ENCODE assay signal across 7 cellular contexts in genomic region chr12:22624573-22624907, GRCh38. TPM values are rescaled to one million over a fixed set of nuclear protein-coding genes. Genes with fewer than 3 reads are reported as not detected.
DNase-seq lines count a peak whose midpoint lies in the region; ATAC-seq and TF ChIP-seq lines count a peak whose summit lies in the region.

No MANE protein-coding gene starts in this region.

- no peaks in the 10 kb centered on the region for H3K4me1 ChIP-seq in uterus

- intact Hi-C loops in uterus (cut with DNase I; ENCODE audit: low total_unique reads): no loop called here

- no peaks in the 10 kb centered on the region for H3K36me3 ChIP-seq in uterus

- no peaks in the 10 kb centered on the region for H3K9me3 Mint-ChIP-seq in memory B cell

- H3K4me3 Mint-ChIP-seq in memory B cell: peak overlapping the region; percentile 92

- TF ChIP-seq CTCF in cardiac fibroblast (IDR thresholded peaks at IDR 0.05; ENCODE audit: low read depth, low read length) (no peak), uterus (IDR thresholded peaks at IDR 0.05) (no peak)

- H3K4me3 ChIP-seq in Jurkat, Clone E6-1 (ENCODE audit: low read length): peak overlapping the region; percentile 96
- peak overlapping the region; percentile 88 to 99 for H3K4me3 ChIP-seq in cardiac fibroblast (replicated peaks in 1 of 2; ENCODE audit: low read depth in 2 of 2, low read length in 2 of 2)
- peak overlapping the region; percentile 94 to 95 for H3K4me3 ChIP-seq in uterus

- H3K27ac ChIP-seq in uterus: peak overlapping the region; percentile 98 to 99

- peak overlapping the region; percentile 97 for H3K27ac Mint-ChIP-seq in memory B cell

- no peaks in the 10 kb centered on the region for H3K36me3 Mint-ChIP-seq in memory B cell

- H3K9me3 ChIP-seq in uterus: no peaks in the 10 kb centered on the region

- H3K27me3 ChIP-seq in uterus: no peaks in the 10 kb centered on the region

- DNase-seq in Jurkat, Clone E6-1 (ENCODE audit: low read depth, low spot score): no peak
- DNase-seq in cardiac fibroblast (ENCODE audit: low read depth in 2 of 2) (no peak), memory B cell (ENCODE audit: low spot score in 2 of 2) (no peak), uterus (no peak)

- ATAC-seq in GM19438 (IDR thresholded peaks at IDR 0.05; ENCODE audit: low read depth, unreplicated experiment) (peak; percentile 2), memory B cell (ENCODE audit: low read depth) (no peak), HG03039 (IDR thresholded peaks at IDR 0.05; ENCODE audit: unreplicated experiment) (no peak), HG03280 (IDR thresholded peaks at IDR 0.05; ENCODE audit: unreplicated experiment) (no peak)

- peaks cover 22% of the 10 kb centered on the region for H3K4me1 Mint-ChIP-seq in memory B cell

- no peak for TF ChIP-seq POLR2A in uterus (IDR thresholded peaks at IDR 0.05)

- H3K27me3 Mint-ChIP-seq in memory B cell: peaks cover 1% of the 10 kb centered on the region

RNA-seq across cellular contexts. Expression of gene ETNK1, which starts 0.4 kb away (rescaled TPM):
- polyA plus RNA-seq in Jurkat, Clone E6-1 (2012; ENCODE audit: insufficient read depth, insufficient read length): 25.8 TPM
- total RNA-seq in uterus: 100 to 1,000 TPM in 1 of 4 donors, 10 to 100 TPM in 3; 16.7 to 145 (median 71.7) TPM
